In genomic region chr1:47174621-47175020, GRCh38 we compare ENCODE assay signal across 21 cellular contexts. TPM values are rescaled to one million over a fixed set of nuclear protein-coding genes. Genes with fewer than 3 reads are reported as not detected.
"Had no signal": no experiment of that assay in that cellular context is flagged by ENCODE, and none has a peak within 500 bp of the region (broad histone marks: within the 10 kb centered on the region; RNA-seq: fewer than 3 reads in every experiment).

No MANE protein-coding gene starts in this region.

- H3K4me3 ChIP-seq: gastrocnemius medialis, right lobe of liver, skin epidermis, transverse colon, vagina had no signal

- H3K9me3 Mint-ChIP-seq: activated CD4-positive, alpha-beta T cell treated with anti-CD3 and anti-CD28 coated beads, Interleukin-2, amount 10 ng/mL, durations not matched to agents 24 days and 14 days; activated T-cell treated with anti-CD3 and anti-CD28 coated beads, Interleukin-2, amount 50 U/mL, for 24 hours; activated T-helper 17 cell treated with anti-CD3 and anti-CD28 coated beads, Interleukin-2, amount 50 U/mL, for 72 hours; memory B cell; stimulated activated memory B cell treated with anti-CD40 and anti-IgM and Interleukin-4, amounts not matched to agents 10 μg/mL and 1 μg/mL and 100 μg/mL, for 72 hours had no signal

- H3K27ac ChIP-seq: gastrocnemius medialis, right lobe of liver, skin epidermis, transverse colon, vagina, VCaP had no signal

- H3K36me3 ChIP-seq: gastrocnemius medialis, right lobe of liver, transverse colon, vagina had no signal

- H3K27ac Mint-ChIP-seq: activated CD4-positive, alpha-beta T cell treated with anti-CD3 and anti-CD28 coated beads, Interleukin-2, amount 10 ng/mL, durations not matched to agents 24 days and 14 days; activated CD8-positive, alpha-beta T cell treated with anti-CD3 and anti-CD28 coated beads, Interleukin-2, amount 10 ng/mL, durations not matched to agents 7 days and 5 days; activated naive CD8-positive, alpha-beta T cell treated with anti-CD3 and anti-CD28 coated beads for 36 hours; activated T-cell treated with anti-CD3 and anti-CD28 coated beads, Interleukin-2, amount 50 U/mL, for 24 hours; activated T-helper 17 cell treated with anti-CD3 and anti-CD28 coated beads, Interleukin-2, amount 50 U/mL, for 72 hours; memory B cell; stimulated activated memory B cell treated with anti-CD40 and anti-IgM and Interleukin-4, amounts not matched to agents 10 μg/mL and 1 μg/mL and 100 μg/mL, for 72 hours had no signal

- H3K4me3 Mint-ChIP-seq: activated CD4-positive, alpha-beta T cell treated with anti-CD3 and anti-CD28 coated beads, Interleukin-2, amount 10 ng/mL, durations not matched to agents 24 days and 14 days; activated CD8-positive, alpha-beta T cell treated with anti-CD3 and anti-CD28 coated beads, Interleukin-2, amount 10 ng/mL, durations not matched to agents 7 days and 5 days; activated naive CD8-positive, alpha-beta T cell treated with anti-CD3 and anti-CD28 coated beads for 36 hours; activated T-cell treated with anti-CD3 and anti-CD28 coated beads, Interleukin-2, amount 50 U/mL, for 24 hours; activated T-helper 17 cell treated with anti-CD3 and anti-CD28 coated beads, Interleukin-2, amount 50 U/mL, for 72 hours; memory B cell; stimulated activated memory B cell treated with anti-CD40 and anti-IgM and Interleukin-4, amounts not matched to agents 10 μg/mL and 1 μg/mL and 100 μg/mL, for 72 hours had no signal

- ATAC-seq: gastrocnemius medialis; stimulated activated memory B cell treated with anti-CD40 and anti-IgM and Interleukin-4, amounts not matched to agents 10 μg/mL and 1 μg/mL and 100 μg/mL, for 72 hours had no signal

- DNase-seq: central memory CD4-positive, alpha-beta T cell; effector CD8-positive, alpha-beta T cell; gastrocnemius medialis; right lobe of liver had no signal

- H3K4me1 ChIP-seq: right lobe of liver had no signal

- H3K9me3 ChIP-seq: gastrocnemius medialis, right lobe of liver, transverse colon, vagina had no signal

- H3K36me3 Mint-ChIP-seq: activated naive CD8-positive, alpha-beta T cell treated with anti-CD3 and anti-CD28 coated beads for 36 hours; memory B cell; stimulated activated memory B cell treated with anti-CD40 and anti-IgM and Interleukin-4, amounts not matched to agents 10 μg/mL and 1 μg/mL and 100 μg/mL, for 72 hours had no signal

- H3K27me3 ChIP-seq: right lobe of liver, transverse colon, vagina had no signal

RNA-seq across cellular contexts. Expression of gene PDZK1IP1, which starts 15.2 kb away (rescaled TPM):
- total RNA-seq: activated CD4-positive, alpha-beta T cell treated with anti-CD3 and anti-CD28 coated beads, Interleukin-2, amount 10 ng/mL, durations not matched to agents 24 days and 14 days; activated CD8-positive, alpha-beta T cell treated with anti-CD3 and anti-CD28 coated beads, Interleukin-2, amount 10 ng/mL, durations not matched to agents 7 days and 5 days; activated naive CD8-positive, alpha-beta T cell treated with anti-CD3 and anti-CD28 coated beads for 36 hours; activated T-helper 17 cell treated with anti-CD3 and anti-CD28 coated beads, Interleukin-2, amount 50 U/mL, for 72 hours; T-helper 2 cell treated with Interferon-gamma antibody and Interleukin-4, amounts not matched to agents 100 ng/mL and 5 ng/mL, for 36 hours; temporal lobe had no signal
- polyA plus RNA-seq: neural cell had no signal

RNA-seq across cellular contexts. Expression of gene CYP4A22, which starts 37.4 kb away (rescaled TPM):
- total RNA-seq: activated CD4-positive, alpha-beta T cell treated with anti-CD3 and anti-CD28 coated beads, Interleukin-2, amount 10 ng/mL, durations not matched to agents 24 days and 14 days; activated CD8-positive, alpha-beta T cell treated with anti-CD3 and anti-CD28 coated beads, Interleukin-2, amount 10 ng/mL, durations not matched to agents 7 days and 5 days; activated naive CD8-positive, alpha-beta T cell treated with anti-CD3 and anti-CD28 coated beads for 36 hours; activated T-helper 17 cell treated with anti-CD3 and anti-CD28 coated beads, Interleukin-2, amount 50 U/mL, for 72 hours; astrocyte; dermis blood vessel endothelial cell; esophagus mucosa; T-helper 2 cell treated with Interferon-gamma antibody and Interleukin-4, amounts not matched to agents 100 ng/mL and 5 ng/mL, for 36 hours; temporal lobe; transverse colon; vagina had no signal
- polyA plus RNA-seq: neural cell had no signal

RNA-seq across cellular contexts. Expression of gene TAL1, which starts 57.4 kb away (rescaled TPM):
- total RNA-seq: activated CD4-positive, alpha-beta T cell treated with anti-CD3 and anti-CD28 coated beads, Interleukin-2, amount 10 ng/mL, durations not matched to agents 24 days and 14 days; activated CD8-positive, alpha-beta T cell treated with anti-CD3 and anti-CD28 coated beads, Interleukin-2, amount 10 ng/mL, durations not matched to agents 7 days and 5 days; activated naive CD8-positive, alpha-beta T cell treated with anti-CD3 and anti-CD28 coated beads for 36 hours; activated T-helper 17 cell treated with anti-CD3 and anti-CD28 coated beads, Interleukin-2, amount 50 U/mL, for 72 hours; T-helper 2 cell treated with Interferon-gamma antibody and Interleukin-4, amounts not matched to agents 100 ng/mL and 5 ng/mL, for 36 hours had no signal
- polyA plus RNA-seq: neural cell had no signal
